In genomic region chr10:61184429-61184828, GRCh38 we compare ENCODE assay signal across 8 cellular contexts.
"Had no signal": no experiment of that assay in that cellular context is flagged by ENCODE, and none has a peak within 500 bp of the region (broad histone marks: within the 10 kb centered on the region; RNA-seq: fewer than 3 reads in every experiment).

No MANE protein-coding gene starts in this region.

- FAIRE-seq: G401.6, GM12878, GM12891, GM12892, GM18507, GM19239 had no signal

- ATAC-seq: GM12878 had no signal

- H3K4me3 ChIP-seq: GM12878 had no signal

- DNase-seq: GDM1, GF-D8 had no signal
